ENCODE assay signal across 8 cellular contexts in the genomic region with DNA sequence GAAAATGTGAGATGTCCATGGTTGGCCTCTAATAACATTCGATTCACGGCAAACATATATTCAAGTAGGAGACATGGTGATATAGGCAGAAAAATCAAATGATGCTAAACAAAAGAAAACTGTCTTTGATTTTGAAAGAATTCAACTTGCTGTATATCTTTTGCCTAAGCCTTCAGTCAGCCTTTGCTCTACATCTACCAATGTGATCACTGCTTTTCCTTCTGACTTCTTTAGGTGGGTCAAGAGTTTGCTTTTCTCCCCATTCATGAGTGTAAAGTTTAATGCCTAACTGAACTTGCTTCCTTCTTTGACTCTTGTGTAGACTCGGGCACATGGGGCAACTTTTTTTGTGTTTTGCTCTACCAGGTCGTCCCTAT. TPM values are rescaled to one million over a fixed set of nuclear protein-coding genes. Genes with fewer than 3 reads are reported as not detected.
A peak's percentile ranks its signal among the peaks of the same experiment; 100 is the strongest.
DNase-seq lines count a peak whose midpoint lies in the region; ATAC-seq and TF ChIP-seq lines count a peak whose summit lies in the region.

No MANE protein-coding gene starts in this region.

- no peaks in the 10 kb centered on the region for H3K27me3 ChIP-seq in heart left ventricle
- no peaks in the 10 kb centered on the region for H3K27me3 ChIP-seq in liver (ENCODE audit: control insufficient read depth in 4 of 4, insufficient read depth in 4 of 4, low read length in 3 of 4)
- H3K27me3 ChIP-seq in thyroid gland, result no peaks in the 10 kb centered on the region

- H3K27ac ChIP-seq in heart left ventricle (peak overlapping the region in 11 of 12 donors; percentile 14 to 85 (median 69)), VCaP (peak overlapping the region; percentile 55), liver (ENCODE audit: low read depth in 1 of 2, low read length in 2 of 2) (no peak overlapping the region), thyroid gland (no peak overlapping the region)

- peak overlapping the region in 1 of 2 donors; percentile 47 for H3K9ac ChIP-seq in liver (ENCODE audit: low read depth in 1 of 2, low read length in 2 of 2)

- H3K9me3 ChIP-seq in heart left ventricle (no peaks in the 10 kb centered on the region), liver (ENCODE audit: control insufficient read depth in 4 of 4, low read length in 3 of 4) (no peaks in the 10 kb centered on the region), thyroid gland (no peaks in the 10 kb centered on the region)

- in situ Hi-C loops in G401 (cut with HindIII; ENCODE audit: low sequenced_read_pairs), result no loop called here

- DNase-seq in heart left ventricle, result no peak
- DNase-seq in Right ventricle myocardium inferior (ENCODE audit: missing footprints), result no peak
- DNase-seq in thyroid gland, result no peak
- no peak for DNase-seq in NCI-H345 treated with DMSO at 0.1 percent for 48 hours (lab: John Stamatoyannopoulos, UW; ENCODE audit: unreplicated experiment)
- no peak for DNase-seq in G401 (ENCODE audit: low spot score)
- no peak for DNase-seq in NCI-H69 (lab: John Stamatoyannopoulos, UW)

- TF ChIP-seq CTCF in heart left ventricle (IDR thresholded peaks at IDR 0.05) (no peak), VCaP (conservative IDR thresholded peaks at IDR 0.05) (no peak), liver (IDR thresholded peaks at IDR 0.05; ENCODE audit: low read depth, low read length, missing input control) (no peak), thyroid gland (IDR thresholded peaks at IDR 0.05) (no peak)

- H3K36me3 ChIP-seq in heart left ventricle (peaks cover 0 to 32% (median 26%) of the 10 kb centered on the region in 9 donors), liver (ENCODE audit: control insufficient read depth in 4 of 4, insufficient read depth in 3 of 4, low read depth in 1 of 4, low read length in 3 of 4) (peaks cover 0 to 9% (median 8%) of the 10 kb centered on the region in 4 donors), thyroid gland (peaks cover 10 to 15% of the 10 kb centered on the region in 2 donors)

- no peak for TF ChIP-seq POLR2A in heart left ventricle (IDR thresholded peaks at IDR 0.05)
- TF ChIP-seq POLR2A in thyroid gland (IDR thresholded peaks at IDR 0.05), result no peak

- ATAC-seq in heart left ventricle, result peak in 2 of 4 donors; percentile 2 to 5
- ATAC-seq in Right ventricle myocardium inferior, result no peak

- TF ChIP-seq RAD21 in liver (IDR thresholded peaks at IDR 0.05), result no peak

- 49 to 50% (median 49%) methylated on average over 4 of the region's 4 CpGs for WGBS in heart left ventricle, 4 donors
- 49% methylated on average over 4 of the region's 4 CpGs for WGBS in liver
- WGBS in thyroid gland, 2 donors, result 49% methylated on average over 4 of the region's 4 CpGs

- H3K4me3 ChIP-seq in heart left ventricle, result peak overlapping the region; percentile 45 to 92 (median 74)
- peak overlapping the region; percentile 78 to 87 (median 79) for H3K4me3 ChIP-seq in liver (ENCODE audit: low read depth in 1 of 3, low read length in 3 of 3)
- H3K4me3 ChIP-seq in thyroid gland (replicated peaks in 1 of 3), result peak overlapping the region in 1 of 3 donors; percentile 67

- intact Hi-C loops in heart left ventricle (cut with DNase I), result no loop called here
- intact Hi-C loops in Right ventricle myocardium inferior (cut with DNase I), result no loop called here
- intact Hi-C loops in thyroid gland (cut with DNase I), result no loop called here

- peaks cover 3 to 32% (median 25%) of the 10 kb centered on the region in 12 donors for H3K4me1 ChIP-seq in heart left ventricle
- H3K4me1 ChIP-seq in liver (ENCODE audit: control insufficient read depth in 4 of 4, insufficient read depth in 4 of 4, low read length in 3 of 4), result peaks cover 6 to 23% (median 18%) of the 10 kb centered on the region in 4 donors
- H3K4me1 ChIP-seq in thyroid gland, result peaks cover 14 to 18% of the 10 kb centered on the region in 2 donors

TF ChIP-seq in liver, 16 proteins besides CTCF, POLR2A, EP300 and RAD21:
- TF ChIP-seq GABPA (IDR thresholded peaks at IDR 0.05 in 1 of 2, conservative IDR thresholded peaks at IDR 0.05 in 1 of 2), result no peak
- no peak for TF ChIP-seq EGR1 (IDR thresholded peaks at IDR 0.05; ENCODE audit: low read depth in 2 of 2)
- TF ChIP-seq, protein P1, sequence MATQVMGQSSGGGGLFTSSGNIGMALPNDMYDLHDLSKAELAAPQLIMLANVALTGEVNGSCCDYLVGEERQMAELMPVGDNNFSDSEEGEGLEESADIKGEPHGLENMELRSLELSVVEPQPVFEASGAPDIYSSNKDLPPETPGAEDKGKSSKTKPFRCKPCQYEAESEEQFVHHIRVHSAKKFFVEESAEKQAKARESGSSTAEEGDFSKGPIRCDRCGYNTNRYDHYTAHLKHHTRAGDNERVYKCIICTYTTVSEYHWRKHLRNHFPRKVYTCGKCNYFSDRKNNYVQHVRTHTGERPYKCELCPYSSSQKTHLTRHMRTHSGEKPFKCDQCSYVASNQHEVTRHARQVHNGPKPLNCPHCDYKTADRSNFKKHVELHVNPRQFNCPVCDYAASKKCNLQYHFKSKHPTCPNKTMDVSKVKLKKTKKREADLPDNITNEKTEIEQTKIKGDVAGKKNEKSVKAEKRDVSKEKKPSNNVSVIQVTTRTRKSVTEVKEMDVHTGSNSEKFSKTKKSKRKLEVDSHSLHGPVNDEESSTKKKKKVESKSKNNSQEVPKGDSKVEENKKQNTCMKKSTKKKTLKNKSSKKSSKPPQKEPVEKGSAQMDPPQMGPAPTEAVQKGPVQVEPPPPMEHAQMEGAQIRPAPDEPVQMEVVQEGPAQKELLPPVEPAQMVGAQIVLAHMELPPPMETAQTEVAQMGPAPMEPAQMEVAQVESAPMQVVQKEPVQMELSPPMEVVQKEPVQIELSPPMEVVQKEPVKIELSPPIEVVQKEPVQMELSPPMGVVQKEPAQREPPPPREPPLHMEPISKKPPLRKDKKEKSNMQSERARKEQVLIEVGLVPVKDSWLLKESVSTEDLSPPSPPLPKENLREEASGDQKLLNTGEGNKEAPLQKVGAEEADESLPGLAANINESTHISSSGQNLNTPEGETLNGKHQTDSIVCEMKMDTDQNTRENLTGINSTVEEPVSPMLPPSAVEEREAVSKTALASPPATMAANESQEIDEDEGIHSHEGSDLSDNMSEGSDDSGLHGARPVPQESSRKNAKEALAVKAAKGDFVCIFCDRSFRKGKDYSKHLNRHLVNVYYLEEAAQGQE (IDR thresholded peaks at IDR 0.05), result no peak

RNA-seq across cellular contexts. Expression of a gene that starts 0.4 kb away (rescaled TPM):
- total RNA-seq in heart left ventricle (10 to 100 TPM; 11.8 to 61.8 (median 47.1) TPM), Right ventricle myocardium inferior (44.5 TPM), liver (10 to 100 TPM; 10.1 to 10.7 TPM), thyroid gland (10 to 100 TPM in 2 of 4 donors, 1 to 10 TPM in 2; 9.1 to 15.4 (median 11.1) TPM)
- polyA plus RNA-seq in heart left ventricle (10 to 100 TPM in 1 of 2 donors, 1 to 10 TPM in 1; 8.2 to 22.9 TPM), liver (1 to 10 TPM; 4.6 to 4.8 TPM)
- total RNA-seq in G401 (2014; rRNA removed; shearing (Covaris generic)), result 6.3 and 13.9 TPM in 2 replicates

RNA-seq across cellular contexts. Expression of a gene that starts 5.7 kb away (rescaled TPM):
- 100 to 1,000 TPM; 264 to 637 (median 412) TPM for total RNA-seq in heart left ventricle
- 1,000 to 10,000 TPM in 1 of 2 donors, 100 to 1,000 TPM in 1; 623 to 1,192 TPM for polyA plus RNA-seq in heart left ventricle
- total RNA-seq in Right ventricle myocardium inferior, result 444 TPM
- total RNA-seq in liver, result 100 to 1,000 TPM in 1 of 2 donors, 10 to 100 TPM in 1; 72.4 to 142 TPM
- 100 to 1,000 TPM; 256 to 297 TPM for polyA plus RNA-seq in liver
- total RNA-seq in thyroid gland, result 100 to 1,000 TPM; 164 to 339 (median 209) TPM
- 251 and 267 TPM in 2 replicates for total RNA-seq in G401 (2014; rRNA removed; shearing (Covaris generic))

RNA-seq across cellular contexts. Expression of a gene that starts 15.7 kb away (rescaled TPM):
- total RNA-seq in heart left ventricle, result 1 to 10 TPM; 5.4 to 9.6 (median 7.0) TPM
- polyA plus RNA-seq in heart left ventricle, result 10 to 100 TPM in 1 of 2 donors, 1 to 10 TPM in 1; 1.9 to 11.5 TPM
- total RNA-seq in Right ventricle myocardium inferior, result 8.2 TPM
- 1 to 10 TPM; 1.3 to 5.9 TPM for total RNA-seq in liver
- 1 to 10 TPM; 1.7 to 6.6 TPM for polyA plus RNA-seq in liver
- total RNA-seq in thyroid gland, result 1 to 10 TPM; 4.2 to 8.9 (median 6.9) TPM
- 1.1 and 3.9 TPM in 2 replicates for total RNA-seq in G401 (2014; rRNA removed; shearing (Covaris generic))

Comparison
In these comparisons a context has a peak if more than half of its experiments do, and no peak if none do; other contexts are left out.
1. H3K27ac ChIP-seq: peak in heart left ventricle (11 of 12) and VCaP (single experiment); none in liver (0 of 2) and thyroid gland (0 of 3).